In genomic region chrY:20802659-20803058, GRCh38 we compare ENCODE assay signal across 33 cellular contexts. TPM values are rescaled to one million over a fixed set of nuclear protein-coding genes. Genes with fewer than 3 reads are reported as not detected.
"Had no signal": no experiment of that assay in that cellular context is flagged by ENCODE, and none has a peak within 500 bp of the region (broad histone marks: within the 10 kb centered on the region; RNA-seq: fewer than 3 reads in every experiment).

No MANE protein-coding gene starts in this region.

- H3K9me3 ChIP-seq: gastrocnemius medialis, lower lobe of right lung, prostate gland, right atrium auricular region, stomach, thyroid gland had no signal

- H3K4me1 Mint-ChIP-seq: endodermal cell, nephron progenitor cell had no signal

- H3K27me3 ChIP-seq: gastrocnemius medialis, right atrium auricular region, stomach, thyroid gland had no signal

- H3K27ac Mint-ChIP-seq: dendritic cell treated with granulocyte-macrophage colony-stimulating factor and Interleukin-4, amounts not matched to agents 40 ng/mL and 50 ng/mL, for 4 days; endodermal cell; naive thymus-derived CD8-positive, alpha-beta T cell; nephron progenitor cell had no signal

- DNase-seq: effector CD8-positive, alpha-beta T cell; endodermal cell; foreskin fibroblast; gastrocnemius medialis; head of caudate nucleus; left ventricle myocardium superior; lower lobe of right lung; naive thymus-derived CD8-positive, alpha-beta T cell; nephron progenitor cell; nucleus accumbens; stimulated activated CD4-positive, alpha-beta T cell treated with anti-CD3 and anti-CD28 coated beads, Interleukin-12 subunit alpha, Interleukin-12 subunit beta, amount 100 ng/mL, for 4 hours; stimulated activated CD4-positive, alpha-beta T cell treated with anti-CD3 and anti-CD28 coated beads, Interleukin-1b, Interleukin-23, amount 100 ng/mL, for 48 hours; stimulated activated CD4-positive, alpha-beta T cell treated with anti-CD3 and anti-CD28 coated beads, Interleukin-4, amount 100 ng/mL, for 1 hour; stimulated activated CD8-positive, alpha-beta memory T cell treated with anti-CD3 and anti-CD28 coated beads, Interleukin-4, amount 100 ng/mL, for 48 hours; stimulated activated naive CD4-positive, alpha-beta T cell; stomach; thyroid gland; trophoblast cell had no signal

- ATAC-seq: esophagus mucosa; gastrocnemius medialis; left ventricle myocardium superior; lower lobe of right lung; naive thymus-derived CD8-positive, alpha-beta T cell; sciatic nerve had no signal

- H3K27ac ChIP-seq: epithelial cell of prostate, gastrocnemius medialis, lower lobe of right lung, prostate gland, right atrium auricular region, stomach, thyroid gland had no signal

- H3K9me3 Mint-ChIP-seq: dendritic cell treated with granulocyte-macrophage colony-stimulating factor and Interleukin-4, amounts not matched to agents 40 ng/mL and 50 ng/mL, for 4 days; endodermal cell; naive thymus-derived CD8-positive, alpha-beta T cell; nephron progenitor cell had no signal

- H3K36me3 Mint-ChIP-seq: naive thymus-derived CD8-positive, alpha-beta T cell had no signal

- H3K4me3 ChIP-seq: gastrocnemius medialis, lower lobe of right lung, prostate gland, right atrium auricular region, smooth muscle cell, stomach, thyroid gland had no signal

- H3K4me1 ChIP-seq: gastrocnemius medialis, lower lobe of right lung, prostate gland, right atrium auricular region, stomach, thyroid gland had no signal

- H3K36me3 ChIP-seq: gastrocnemius medialis, lower lobe of right lung, prostate gland, right atrium auricular region, stomach, thyroid gland had no signal

- H3K27me3 Mint-ChIP-seq: dendritic cell treated with granulocyte-macrophage colony-stimulating factor and Interleukin-4, amounts not matched to agents 40 ng/mL and 50 ng/mL, for 4 days; naive thymus-derived CD8-positive, alpha-beta T cell had no signal

- H3K4me2 ChIP-seq: smooth muscle cell had no signal

- H3K4me3 Mint-ChIP-seq: dendritic cell treated with granulocyte-macrophage colony-stimulating factor and Interleukin-4, amounts not matched to agents 40 ng/mL and 50 ng/mL, for 4 days; endodermal cell; naive thymus-derived CD8-positive, alpha-beta T cell; nephron progenitor cell had no signal

RNA-seq across cellular contexts. Expression of gene RPS4Y2, which starts 46.8 kb away (rescaled TPM):
- total RNA-seq: endodermal cell; esophagus mucosa; gastrocnemius medialis; glomerular endothelial cell; left ventricle myocardium superior; lower lobe of right lung; mesenteric fat pad; myocyte; naive thymus-derived CD8-positive, alpha-beta T cell; osteocyte; prostate gland; right atrium auricular region; sciatic nerve; smooth muscle cell; stomach; subcutaneous adipose tissue; temporal lobe; thyroid gland; ureter had no signal
- polyA plus RNA-seq: keratinocyte; naive thymus-derived CD8-positive, alpha-beta T cell; smooth muscle cell; stomach had no signal
